ENCODE assay signal across 8 cellular contexts in genomic region chr1:66929289-66929688, GRCh38. TPM values are rescaled to one million over a fixed set of nuclear protein-coding genes. Genes with fewer than 3 reads are reported as not detected.
A peak's percentile ranks its signal among the peaks of the same experiment; 100 is the strongest.
DNase-seq lines count a peak whose midpoint lies in the region; ATAC-seq and TF ChIP-seq lines count a peak whose summit lies in the region.

No MANE protein-coding gene starts in this region.

- ATAC-seq in psoas muscle (no peak), GM21390 (IDR thresholded peaks at IDR 0.05; ENCODE audit: unreplicated experiment) (no peak), GM21526 (IDR thresholded peaks at IDR 0.05; ENCODE audit: low FRiP score, unreplicated experiment) (no peak)

- H3K9me3 ChIP-seq in SJCRH30 (replicated peaks) (no peaks in the 10 kb centered on the region), psoas muscle (no peaks in the 10 kb centered on the region)

- TF ChIP-seq CTCF in psoas muscle (IDR thresholded peaks at IDR 0.05): no peak

- H3K27me3 ChIP-seq in SJCRH30 (no peaks in the 10 kb centered on the region), psoas muscle (ENCODE audit: insufficient read depth in 3 of 3, low read length in 2 of 3) (no peaks in the 10 kb centered on the region)

- H3K4me1 ChIP-seq in SJCRH30: peaks cover 24% of the 10 kb centered on the region
- H3K4me1 ChIP-seq in psoas muscle: peaks cover 52% of the 10 kb centered on the region

- no peak overlapping the region for H3K27ac ChIP-seq in SJCRH30
- peak overlapping the region; percentile 93 for H3K27ac ChIP-seq in epithelial cell of prostate
- H3K27ac ChIP-seq in psoas muscle: peak overlapping the region; percentile 94

- 29 to 42% (median 30%) methylated on average over 2 of the region's 2 CpGs for WGBS in psoas muscle, 3 donors

- DNase-seq in SJCRH30: no peak
- no peak for DNase-seq in epithelial cell of prostate (ENCODE audit: low read depth, low spot score)
- no peak for DNase-seq in psoas muscle
- no peak for DNase-seq in stimulated activated CD4-positive, alpha-beta T cell treated with anti-CD3 and anti-CD28 coated beads, Interleukin-12 subunit alpha, Interleukin-12 subunit beta, amount 100 ng/mL, for 4 hours
- no peak for DNase-seq in stimulated activated CD4-positive, alpha-beta T cell treated with anti-CD3 and anti-CD28 coated beads, Interleukin-1b, Interleukin-23, amount 100 ng/mL, for 48 hours

- intact Hi-C loops in psoas muscle (cut with DNase I): loop anchor here (10.0 kb wide), 1 partner anchor 164 kb away; no protein-coding TSS in a partner anchor

- H3K4me3 ChIP-seq in GM08714 (ENCODE audit: low read length) (peak overlapping the region; percentile 63; the same call in 1 of the 2 replicates), SJCRH30 (peak overlapping the region; percentile 72), psoas muscle (peak overlapping the region; percentile 83)

- peaks cover 3% of the 10 kb centered on the region; the same call in 1 of the 2 replicates for H3K36me3 ChIP-seq in SJCRH30
- H3K36me3 ChIP-seq in psoas muscle (ENCODE audit: insufficient read depth in 1 of 2, low read depth in 1 of 2): no peaks in the 10 kb centered on the region

RNA-seq across cellular contexts. Expression of gene MIER1, which starts 4.5 kb away (rescaled TPM):
- 32.9 and 39.3 TPM in 2 replicates for total RNA-seq in SJCRH30 (2014; rRNA removed; shearing (Covaris generic))
- total RNA-seq in psoas muscle: 10 to 100 TPM; 12.9 to 18.9 (median 15.2) TPM
- polyA plus RNA-seq in psoas muscle: 10 to 100 TPM in 2 of 3 donors, 1 to 10 TPM in 1; 6.4 to 13.1 (median 10.5) TPM

RNA-seq across cellular contexts. Expression of gene DNAI4, which starts 4.6 kb away (rescaled TPM):
- 0.32 and 0.68 TPM in 2 replicates for total RNA-seq in SJCRH30 (2014; rRNA removed; shearing (Covaris generic))
- 1 to 10 TPM; 4.5 to 6.5 (median 5.3) TPM for total RNA-seq in psoas muscle
- polyA plus RNA-seq in psoas muscle: under 1 TPM; 0.18 to 0.43 (median 0.21) TPM
